In the genomic region with DNA sequence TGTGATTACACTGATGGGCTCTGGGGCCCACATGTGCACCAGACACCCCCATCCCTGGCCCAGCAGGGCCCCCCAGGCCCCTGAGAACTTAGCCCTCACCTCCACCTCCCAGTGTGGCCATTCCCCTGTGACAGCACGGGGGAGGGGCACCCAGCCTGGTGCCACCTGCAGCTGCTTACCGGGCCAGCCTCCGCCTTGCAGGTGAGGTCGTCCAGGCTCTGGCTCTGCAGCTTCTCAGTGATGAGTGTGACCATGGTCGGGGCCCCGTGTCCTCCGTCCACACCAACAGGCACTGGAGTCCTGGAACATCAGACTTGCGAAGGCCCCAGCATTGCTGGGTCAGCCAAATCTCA, we compare ENCODE assay signal across 2 cellular contexts.
TF ChIP-seq lines count a peak whose summit lies in the region.

No MANE protein-coding gene starts in this region.

TF ChIP-seq in IMR-90, 13 proteins besides CTCF, POLR2A, EP300 and RAD21:
- TF ChIP-seq MAFK (IDR thresholded peaks at IDR 0.05; ENCODE audit: low read depth, low read length), result no peak
- TF ChIP-seq MXI1 (IDR thresholded peaks at IDR 0.05; ENCODE audit: borderline replicate concordance, low read depth, low read length), result no peak
- no peak for TF ChIP-seq CEBPB (IDR thresholded peaks at IDR 0.05; ENCODE audit: low read depth, low read length)
- TF ChIP-seq FOS (IDR thresholded peaks at IDR 0.05; ENCODE audit: low read depth, low read length), result no peak
- TF ChIP-seq MAZ (IDR thresholded peaks at IDR 0.05; ENCODE audit: borderline replicate concordance, low read depth, low read length), result no peak
- no peak for TF ChIP-seq CHD1 (IDR thresholded peaks at IDR 0.05; ENCODE audit: low read depth, low read length)
- TF ChIP-seq, protein P1, sequence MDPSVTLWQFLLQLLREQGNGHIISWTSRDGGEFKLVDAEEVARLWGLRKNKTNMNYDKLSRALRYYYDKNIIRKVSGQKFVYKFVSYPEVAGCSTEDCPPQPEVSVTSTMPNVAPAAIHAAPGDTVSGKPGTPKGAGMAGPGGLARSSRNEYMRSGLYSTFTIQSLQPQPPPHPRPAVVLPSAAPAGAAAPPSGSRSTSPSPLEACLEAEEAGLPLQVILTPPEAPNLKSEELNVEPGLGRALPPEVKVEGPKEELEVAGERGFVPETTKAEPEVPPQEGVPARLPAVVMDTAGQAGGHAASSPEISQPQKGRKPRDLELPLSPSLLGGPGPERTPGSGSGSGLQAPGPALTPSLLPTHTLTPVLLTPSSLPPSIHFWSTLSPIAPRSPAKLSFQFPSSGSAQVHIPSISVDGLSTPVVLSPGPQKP (IDR thresholded peaks at IDR 0.05; ENCODE audit: borderline replicate concordance, low read depth, low read length), result no peak
- no peak for TF ChIP-seq SMC3 (IDR thresholded peaks at IDR 0.05; ENCODE audit: low read depth, low read length)
- TF ChIP-seq, protein P2, sequence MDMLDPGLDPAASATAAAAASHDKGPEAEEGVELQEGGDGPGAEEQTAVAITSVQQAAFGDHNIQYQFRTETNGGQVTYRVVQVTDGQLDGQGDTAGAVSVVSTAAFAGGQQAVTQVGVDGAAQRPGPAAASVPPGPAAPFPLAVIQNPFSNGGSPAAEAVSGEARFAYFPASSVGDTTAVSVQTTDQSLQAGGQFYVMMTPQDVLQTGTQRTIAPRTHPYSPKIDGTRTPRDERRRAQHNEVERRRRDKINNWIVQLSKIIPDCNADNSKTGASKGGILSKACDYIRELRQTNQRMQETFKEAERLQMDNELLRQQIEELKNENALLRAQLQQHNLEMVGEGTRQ (IDR thresholded peaks at IDR 0.05; ENCODE audit: low read depth, low read length), result no peak
- no peak for TF ChIP-seq BHLHE40 (IDR thresholded peaks at IDR 0.05; ENCODE audit: low read depth, low read length)
- TF ChIP-seq NFE2L2 (IDR thresholded peaks at IDR 0.05; ENCODE audit: low read depth, low read length), result no peak
- no peak for TF ChIP-seq RCOR1 (IDR thresholded peaks at IDR 0.05; ENCODE audit: insufficient replicate concordance, low read length)
- no peak for TF ChIP-seq RFX5 (IDR thresholded peaks at IDR 0.05; ENCODE audit: low read depth, low read length)

TF ChIP-seq in H1, 55 proteins besides CTCF, POLR2A, EP300 and RAD21:
- TF ChIP-seq HDAC6 (IDR thresholded peaks at IDR 0.05; ENCODE audit: low read depth, low read length), result no peak
- peak; percentile 12; the same call in 1 of the 2 replicates for TF ChIP-seq TCF12 (IDR thresholded peaks at IDR 0.05; ENCODE audit: low read depth, low read length)
- no peak for TF ChIP-seq TAF7 (optimal IDR thresholded peaks at IDR 0.05; ENCODE audit: borderline replicate concordance, low read depth, low read length)
